Comparison of ENCODE assay signal across 17 cellular contexts in genomic region chr14:44873536-44873935, GRCh38.
DNase-seq lines count a peak whose midpoint lies in the region; ATAC-seq and TF ChIP-seq lines count a peak whose summit lies in the region.
"Had no signal": no experiment of that assay in that cellular context is flagged by ENCODE, and none has a peak within 500 bp of the region (broad histone marks: within the 10 kb centered on the region; RNA-seq: fewer than 3 reads in every experiment).

No MANE protein-coding gene starts in this region.

- H3K79me1 ChIP-seq in mesenchymal stem cell (replicated peaks; ENCODE audit: low read length, poor library complexity, severe bottlenecking), result no peaks in the 10 kb centered on the region

- H2BK5ac ChIP-seq in mesenchymal stem cell (ENCODE audit: low read depth, low read length, poor library complexity, severe bottlenecking), result no peak overlapping the region

- CTCF ChIA-PET in Caco-2 (lab: Charles Lee), result no interaction called here
- CTCF ChIA-PET in HEK293 (lab: Yijun Ruan, JAX), result interaction anchor here (0.6 kb wide), 1 partner anchor 874 kb away, joined by 3 read pairs; no protein-coding TSS in a partner anchor
- CTCF ChIA-PET in CD4-positive, alpha-beta memory T cell (lab: Charles Lee; ENCODE audit: partially characterized antibody), result no interaction called here

- peak overlapping the region; percentile 14; the same call in 1 of the 2 replicates for H3K4me3 ChIP-seq in Caco-2 (ENCODE audit: low read depth, low read length)
- H3K4me3 ChIP-seq in HEK293 (ENCODE audit: low read depth, low read length), result no peak overlapping the region
- H3K4me3 ChIP-seq in endodermal cell (ENCODE audit: low read length), result no peak overlapping the region
- peak overlapping the region in 1 of 2 experiments; percentile 39 for H3K4me3 ChIP-seq in mesenchymal stem cell (ENCODE audit: insufficient read depth in 1 of 2, low read depth in 1 of 2, low read length in 2 of 2)
- H3K4me3 ChIP-seq in CD4-positive, alpha-beta memory T cell (ENCODE audit: low read length in 2 of 2), result no peak overlapping the region
- H3K4me3 ChIP-seq: GM23248, PC-9, SK-N-MC had no signal

- intact Hi-C loops in Caco-2 (cut with micrococcal nuclease; ENCODE audit: unreplicated experiment), result no loop called here
- intact Hi-C loops in CD4-positive, alpha-beta memory T cell (cut with micrococcal nuclease), result no loop called here

- DNase-seq in Caco-2 (no peak), endodermal cell (peak; percentile 63), mesenchymal stem cell (peak; percentile 9), NCI-H526 treated with DMSO at 0.1 percent for 48 hours (lab: John Stamatoyannopoulos, UW) (no peak)
- no peak for DNase-seq in CD4-positive, alpha-beta memory T cell
- DNase-seq: DMS79 treated with DMSO at 0.1 percent for 48 hours, GM23248, MV-4-11, NCI-H1417 treated with DMSO at 0.1 percent for 48 hours, NCI-H2081 treated with DMSO at 0.1 percent for 48 hours, NCI-H526, PC-9 had no signal

- peak overlapping the region in 1 of 2 experiments; percentile 43 for H3K18ac ChIP-seq in mesenchymal stem cell (ENCODE audit: low read depth in 1 of 2, low read length in 2 of 2)

- POLR2A ChIA-PET in Caco-2 (lab: Charles Lee) (no interaction called here), HEK293 (lab: Yijun Ruan, JAX) (no interaction called here)
- POLR2A ChIA-PET in CD4-positive, alpha-beta memory T cell (lab: Charles Lee; ENCODE audit: partially characterized antibody), result no interaction called here

- H3K27me3 ChIP-seq in Caco-2 (replicated peaks; ENCODE audit: control insufficient read depth, insufficient read depth, low read length), result no peaks in the 10 kb centered on the region
- H3K27me3 ChIP-seq in endodermal cell (ENCODE audit: control insufficient read depth, insufficient read depth, low read length, poor library complexity, severe bottlenecking), result no peaks in the 10 kb centered on the region
- H3K27me3 ChIP-seq in mesenchymal stem cell (ENCODE audit: control insufficient read depth in 1 of 2, insufficient read depth in 1 of 2, low read length in 2 of 2), result no peaks in the 10 kb centered on the region
- H3K27me3 ChIP-seq in CD4-positive, alpha-beta memory T cell (ENCODE audit: insufficient read depth, low read length), result no peaks in the 10 kb centered on the region

- no peak overlapping the region for H4K8ac ChIP-seq in mesenchymal stem cell (ENCODE audit: low read length)

- BruUV-seq in Caco-2 (replicated peaks; lab: Mats Ljungman, UMichigan), result no TSS peak

- H2BK15ac ChIP-seq in mesenchymal stem cell (ENCODE audit: low read depth, poor library complexity, severe bottlenecking), result no peak overlapping the region

- H3K4ac ChIP-seq in mesenchymal stem cell (ENCODE audit: low read depth in 1 of 2, low read length in 2 of 2), result no peak overlapping the region

- H3K4me3 Mint-ChIP-seq in Caco-2 (ENCODE audit: unreplicated experiment) (peak overlapping the region; percentile 62), endodermal cell (peak overlapping the region; percentile 48)
- no peak overlapping the region for H3K4me3 Mint-ChIP-seq in CD4-positive, alpha-beta memory T cell
- H3K4me3 Mint-ChIP-seq: CD14-positive monocyte, IgD-negative memory B cell had no signal

- ATAC-seq in HG02798 (IDR thresholded peaks at IDR 0.05; ENCODE audit: poor library complexity, unreplicated experiment), result no peak

- H3K23ac ChIP-seq in mesenchymal stem cell (ENCODE audit: low read length in 2 of 2), result no peak overlapping the region

- H3K36me3 Mint-ChIP-seq in Caco-2 (ENCODE audit: insufficient read depth, unreplicated experiment) (no peaks in the 10 kb centered on the region), endodermal cell (ENCODE audit: low read depth) (no peaks in the 10 kb centered on the region)
- H3K36me3 Mint-ChIP-seq in CD4-positive, alpha-beta memory T cell, result no peaks in the 10 kb centered on the region
- H3K36me3 Mint-ChIP-seq: CD14-positive monocyte, IgD-negative memory B cell had no signal

- H3K14ac ChIP-seq in mesenchymal stem cell (ENCODE audit: low read length in 2 of 2), result peak overlapping the region in 1 of 2 experiments; percentile 44

- H3K36me3 ChIP-seq in Caco-2 (ENCODE audit: control insufficient read depth, insufficient read depth, low read length) (no peaks in the 10 kb centered on the region), HEK293 (ENCODE audit: control insufficient read depth in 2 of 2, insufficient read depth in 1 of 2, low read length in 2 of 2) (no peaks in the 10 kb centered on the region), endodermal cell (ENCODE audit: control insufficient read depth, insufficient read depth, low read length) (no peaks in the 10 kb centered on the region), mesenchymal stem cell (ENCODE audit: control insufficient read depth in 1 of 2, insufficient read depth in 2 of 2, low read depth in 1 of 2, low read length in 2 of 2) (no peaks in the 10 kb centered on the region)
- no peaks in the 10 kb centered on the region for H3K36me3 ChIP-seq in CD4-positive, alpha-beta memory T cell (ENCODE audit: insufficient read depth, low read length)

- 78 to 79% methylated on average over 3 to 10 of the region's 10 CpGs for WGBS in endodermal cell (ENCODE audit: insufficient coverage in 1 of 2, insufficient read length in 1 of 2), 2 experiments
- WGBS in mesenchymal stem cell, result 6% methylated on average over 9 of the region's 10 CpGs

- H3K4me1 ChIP-seq in Caco-2 (no peaks in the 10 kb centered on the region), HEK293 (ENCODE audit: control insufficient read depth, insufficient read depth, low read length) (no peaks in the 10 kb centered on the region), endodermal cell (ENCODE audit: control insufficient read depth, insufficient read depth, low read length) (no peaks in the 10 kb centered on the region), mesenchymal stem cell (ENCODE audit: control insufficient read depth, insufficient read depth, low read depth, low read length) (peaks cover 5% of the 10 kb centered on the region)
- no peaks in the 10 kb centered on the region for H3K4me1 ChIP-seq in CD4-positive, alpha-beta memory T cell (ENCODE audit: insufficient read depth, low read length)

- no peaks in the 10 kb centered on the region for H3K9me3 ChIP-seq in Caco-2
- no peaks in the 10 kb centered on the region for H3K9me3 ChIP-seq in HEK293 (ENCODE audit: control insufficient read depth, insufficient read depth, low read depth, low read length)
- H3K9me3 ChIP-seq in endodermal cell (ENCODE audit: control insufficient read depth, low read length), result peaks cover 5% of the 10 kb centered on the region
- H3K9me3 ChIP-seq in mesenchymal stem cell (ENCODE audit: control insufficient read depth, low read length), result no peaks in the 10 kb centered on the region
- no peaks in the 10 kb centered on the region for H3K9me3 ChIP-seq in CD4-positive, alpha-beta memory T cell (ENCODE audit: control insufficient read depth in 1 of 2, low read length in 2 of 2)

- no peak overlapping the region for H3K27ac ChIP-seq in HEK293 (ENCODE audit: extremely low read depth, low read depth, low read length)
- H3K27ac ChIP-seq in endodermal cell (ENCODE audit: low read depth, low read length), result no peak overlapping the region
- H3K27ac ChIP-seq in mesenchymal stem cell (ENCODE audit: low read length, poor library complexity, severe bottlenecking), result no peak overlapping the region
- H3K27ac ChIP-seq in CD4-positive, alpha-beta memory T cell (ENCODE audit: low read depth, low read length), result no peak overlapping the region
- H3K27ac ChIP-seq: GM23248, PC-9, SK-N-MC had no signal

- H3K4me1 Mint-ChIP-seq in Caco-2 (ENCODE audit: low read depth, unreplicated experiment), result no peaks in the 10 kb centered on the region
- peaks cover 5% of the 10 kb centered on the region for H3K4me1 Mint-ChIP-seq in endodermal cell
- no peaks in the 10 kb centered on the region for H3K4me1 Mint-ChIP-seq in CD4-positive, alpha-beta memory T cell
- H3K4me1 Mint-ChIP-seq: CD14-positive monocyte, IgD-negative memory B cell had no signal

- H3K27me3 Mint-ChIP-seq in Caco-2 (ENCODE audit: insufficient read depth, unreplicated experiment), result peaks cover 5% of the 10 kb centered on the region
- no peaks in the 10 kb centered on the region for H3K27me3 Mint-ChIP-seq in endodermal cell (ENCODE audit: insufficient read depth)
- peaks cover 10 to 12% of the 10 kb centered on the region in 2 donors for H3K27me3 Mint-ChIP-seq in CD4-positive, alpha-beta memory T cell

- H3K9me3 Mint-ChIP-seq in Caco-2 (ENCODE audit: unreplicated experiment) (no peaks in the 10 kb centered on the region), endodermal cell (peaks cover 14% of the 10 kb centered on the region)
- H3K9me3 Mint-ChIP-seq in CD4-positive, alpha-beta memory T cell, result peaks cover 0 to 9% (median 4%) of the 10 kb centered on the region in 8 donors

- peak overlapping the region; percentile 72 for H3K4me2 ChIP-seq in mesenchymal stem cell (ENCODE audit: low read length, poor library complexity, severe bottlenecking)
- H3K4me2 ChIP-seq: PC-9 had no signal

- H3K27ac Mint-ChIP-seq in Caco-2 (ENCODE audit: unreplicated experiment), result no peak overlapping the region
- no peak overlapping the region for H3K27ac Mint-ChIP-seq in endodermal cell
- H3K27ac Mint-ChIP-seq in CD4-positive, alpha-beta memory T cell, result no peak overlapping the region
- H3K27ac Mint-ChIP-seq: CD14-positive monocyte, IgD-negative memory B cell had no signal

- H3K9ac ChIP-seq in endodermal cell (ENCODE audit: extremely low read depth, low read length, poor library complexity, severe bottlenecking), result no peak overlapping the region
- H3K9ac ChIP-seq in mesenchymal stem cell (ENCODE audit: low read length), result no peak overlapping the region
- H3K9ac ChIP-seq: GM23248 had no signal

- H2AK5ac ChIP-seq in mesenchymal stem cell (ENCODE audit: low read length, severe bottlenecking), result no peak overlapping the region

- no peak overlapping the region for H4K91ac ChIP-seq in mesenchymal stem cell (ENCODE audit: low read length)

- TF ChIP-seq CTCF in Caco-2 (IDR thresholded peaks at IDR 0.05; ENCODE audit: insufficient read depth in 1 of 2, low read depth in 1 of 2, low read length in 1 of 2, severe bottlenecking in 1 of 2, unreplicated experiment in 1 of 2) (no peak), HEK293 (tag by site-specific recombination; IDR thresholded peaks at IDR 0.05) (no peak), endodermal cell (conservative IDR thresholded peaks at IDR 0.05) (no peak)

- no peak overlapping the region for H2BK120ac ChIP-seq in mesenchymal stem cell (ENCODE audit: low read depth, low read length)

- H2BK12ac ChIP-seq in mesenchymal stem cell (ENCODE audit: low read length in 2 of 2), result no peak overlapping the region

- H2AFZ ChIP-seq in mesenchymal stem cell (ENCODE audit: low read depth, low read length), result peak overlapping the region; percentile 91
- H2AFZ ChIP-seq: GM23248, PC-9 had no signal

TF ChIP-seq in HEK293, 187 proteins besides CTCF, POLR2A, EP300 and RAD21 (continues in another document):
- TF ChIP-seq ZNF335 (tag by site-specific recombination; conservative IDR thresholded peaks at IDR 0.05) (no peak), ZNF37A (tag by site-specific recombination; IDR thresholded peaks at IDR 0.05) (no peak), ZNF76 (tag by site-specific recombination; IDR thresholded peaks at IDR 0.05; ENCODE audit: borderline replicate concordance, low read depth) (no peak), ZFP69B (tag by site-specific recombination; IDR thresholded peaks at IDR 0.05) (peak; percentile 86), MZF1 (tag by site-specific recombination; IDR thresholded peaks at IDR 0.05; ENCODE audit: borderline replicate concordance) (no peak)

Comparison
In these comparisons a context has a peak if more than half of its experiments do, and no peak if none do; other contexts are left out.
1. DNase-seq: peak in endodermal cell (single experiment) and mesenchymal stem cell (single experiment); none in Caco-2 (0 of 2), NCI-H526 treated with DMSO at 0.1 percent for 48 hours (single experiment) and CD4-positive, alpha-beta memory T cell (0 of 5).
2. H3K4me3 Mint-ChIP-seq: peak in Caco-2 (single experiment) and endodermal cell (single experiment); none in CD4-positive, alpha-beta memory T cell (0 of 8).